Comparison of ENCODE assay signal across 9 cellular contexts in the genomic region with DNA sequence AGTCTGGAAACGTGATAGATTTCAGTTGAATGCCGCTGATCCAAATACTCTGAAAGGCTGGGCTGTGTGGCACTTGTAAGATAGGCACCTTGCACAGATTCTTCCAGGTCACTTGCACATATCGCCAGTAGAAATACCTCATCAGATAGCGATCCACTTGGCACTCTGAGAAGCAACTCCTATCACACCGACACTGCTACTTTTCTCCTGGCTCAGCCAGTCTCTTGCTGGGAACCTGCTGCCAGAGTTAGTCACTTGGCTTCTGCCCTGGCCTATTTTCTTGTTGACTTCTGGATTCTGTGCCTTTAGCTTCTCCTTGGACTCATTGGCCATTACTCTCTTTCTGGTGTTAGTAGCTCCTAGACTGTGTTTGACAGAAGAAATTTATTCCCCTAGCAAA.
A peak's percentile ranks its signal among the peaks of the same experiment; 100 is the strongest.
DNase-seq lines count a peak whose midpoint lies in the region; ATAC-seq, FAIRE-seq and TF ChIP-seq lines count a peak whose summit lies in the region.
"Had no signal": no experiment of that assay in that cellular context is flagged by ENCODE, and none has a peak within 500 bp of the region (broad histone marks: within the 10 kb centered on the region; RNA-seq: fewer than 3 reads in every experiment).

No MANE protein-coding gene starts in this region.

- no TSS peak for BruUV-seq in GM12878 (replicated peaks; lab: Mats Ljungman, UMichigan)

- no peaks in the 10 kb centered on the region for H3K27me3 ChIP-seq in GM12878 (replicated peaks in 1 of 2; ENCODE audit: control insufficient read depth in 2 of 2, insufficient read depth in 2 of 2, low read length in 1 of 2)
- H3K27me3 ChIP-seq in endodermal cell (ENCODE audit: control insufficient read depth, insufficient read depth, low read length, poor library complexity, severe bottlenecking) = no peaks in the 10 kb centered on the region

- H3K27ac ChIP-seq in GM12878 (ENCODE audit: control insufficient read depth, insufficient read depth) (peak overlapping the region; percentile 88), endodermal cell (ENCODE audit: low read depth, low read length) (no peak overlapping the region)
- H3K27ac ChIP-seq: C4-2B had no signal

- H2AFZ ChIP-seq in GM12878 (ENCODE audit: control insufficient read depth, low read depth, low read length) = no peak overlapping the region

- H3K9me3 Mint-ChIP-seq in mesothelial cell of epicardium (peaks cover 10% of the 10 kb centered on the region), endodermal cell (no peaks in the 10 kb centered on the region)

- CTCF ChIA-PET in GM12878 (lab: Yijun Ruan, JAX) = interaction anchor here (0.7 kb wide), 2 partner anchors 46 to 132 kb away, joined by 3 read pairs; no protein-coding TSS in a partner anchor

- no peak for TF ChIP-seq RAD21 in GM12878 (IDR thresholded peaks at IDR 0.05; ENCODE audit: insufficient read depth, low read depth, low read length)

- FAIRE-seq in GM12878 (lab: Jason Lieb, UNC) (no peak), frontal cortex (lab: Jason Lieb, UNC) (no peak)

- H3K4me3 ChIP-seq in GM12878 = peak overlapping the region; percentile 60
- H3K4me3 ChIP-seq in endodermal cell (ENCODE audit: low read length) = no peak overlapping the region

- intact Hi-C loops in Right ventricle myocardium inferior (cut with DNase I) = no loop called here
- intact Hi-C loops in cardiac septum (cut with DNase I) = no loop called here
- intact Hi-C loops in GM12878 (cut with micrococcal nuclease; ENCODE audit: unreplicated experiment) = loop anchor here (5.0 kb wide), 2 partner anchors 199 to 254 kb away; partner anchors contain the start of genes SF3B5 and STX11

- ATAC-seq in Right ventricle myocardium inferior = peak; percentile 65
- no peak for ATAC-seq in GM12878
- ATAC-seq in HG03432 (IDR thresholded peaks at IDR 0.05; ENCODE audit: unreplicated experiment) = no peak

- SMC1A ChIA-PET in GM12878 (lab: Charles Lee; ENCODE audit: uncharacterized antibody, unreplicated experiment) = interaction anchor here (0.9 to 4.6 kb wide), 4 partner anchors 9 to 65 kb away, joined by 3 to 35 read pairs (median 4); no protein-coding TSS in a partner anchor

- no peak overlapping the region for H3K4me3 Mint-ChIP-seq in mesothelial cell of epicardium
- H3K4me3 Mint-ChIP-seq in endodermal cell = no peak overlapping the region

- TF ChIP-seq POLR2A in GM12878 (IDR thresholded peaks at IDR 0.05; ENCODE audit: low read depth, low read length) = no peak

- DNase-seq in Right ventricle myocardium inferior (ENCODE audit: missing footprints) (no peak), cardiac septum (ENCODE audit: low spot score) (no peak), GM12878 (ENCODE audit: low read depth, low spot score) (no peak), mesothelial cell of epicardium (ENCODE audit: low spot score in 2 of 2, unreplicated experiment in 2 of 2) (no peak), frontal cortex (ENCODE audit: low spot score in 2 of 2) (no peak), endodermal cell (no peak), HUDEP-2 (lab: John Stamatoyannopoulos, UW; ENCODE audit: unreplicated experiment in 76 of 76) (no peak)

- peak overlapping the region; percentile 95 for H3K4me2 ChIP-seq in GM12878 (ENCODE audit: control insufficient read depth, insufficient read depth)

- H3K36me3 ChIP-seq in GM12878 (ENCODE audit: control insufficient read depth in 2 of 2, insufficient read depth in 2 of 2, low read length in 1 of 2) (no peaks in the 10 kb centered on the region), endodermal cell (ENCODE audit: control insufficient read depth, insufficient read depth, low read length) (peaks cover 3% of the 10 kb centered on the region)

- no peaks in the 10 kb centered on the region for H3K9me3 ChIP-seq in GM12878 (replicated peaks; ENCODE audit: control insufficient read depth, insufficient read depth, low read length)
- H3K9me3 ChIP-seq in endodermal cell (ENCODE audit: control insufficient read depth, low read length) = no peaks in the 10 kb centered on the region

- H3K36me3 Mint-ChIP-seq in mesothelial cell of epicardium (peaks cover 9% of the 10 kb centered on the region), endodermal cell (ENCODE audit: low read depth) (peaks cover 4% of the 10 kb centered on the region)

- in situ Hi-C loops in GM12878 (cut with MboI) = no loop called here

- TF ChIP-seq EP300 in GM12878 (IDR thresholded peaks at IDR 0.05; ENCODE audit: borderline replicate concordance in 1 of 2, control insufficient read depth in 1 of 2, low read depth in 2 of 2, low read length in 2 of 2) = no peak

- H4K20me1 ChIP-seq in GM12878 (ENCODE audit: control insufficient read depth, insufficient read depth) = no peaks in the 10 kb centered on the region

- peaks cover 86% of the 10 kb centered on the region for H3K79me2 ChIP-seq in GM12878 (ENCODE audit: control insufficient read depth, insufficient read depth, low read length)

- no peaks in the 10 kb centered on the region for H3K27me3 Mint-ChIP-seq in mesothelial cell of epicardium (ENCODE audit: low read depth)
- H3K27me3 Mint-ChIP-seq in endodermal cell (ENCODE audit: insufficient read depth) = no peaks in the 10 kb centered on the region

- TF ChIP-seq CTCF in GM12878 (IDR thresholded peaks at IDR 0.05 in 2 of 3, conservative IDR thresholded peaks at IDR 0.05 in 1 of 3; ENCODE audit: control insufficient read depth in 2 of 3, extremely low read depth in 1 of 3, insufficient read depth in 1 of 3, low read depth in 3 of 3, low read length in 3 of 3) (no peak), mesothelial cell of epicardium (IDR thresholded peaks at IDR 0.05; ENCODE audit: unreplicated experiment) (no peak), endodermal cell (conservative IDR thresholded peaks at IDR 0.05) (no peak)

- H3K4me1 Mint-ChIP-seq in mesothelial cell of epicardium = peaks cover 25% of the 10 kb centered on the region
- H3K4me1 Mint-ChIP-seq in endodermal cell = peaks cover 7% of the 10 kb centered on the region

- WGBS in GM12878 (ENCODE audit: insufficient coverage, insufficient replicate concordance, low lambda C conversion rate, missing lambda C conversion rate) = over 99% methylated on average over 5 of the region's 5 CpGs
- 93 to 95% methylated on average over 5 of the region's 5 CpGs for WGBS in endodermal cell (ENCODE audit: insufficient coverage in 1 of 2, insufficient read length in 1 of 2), 2 experiments

- H3K9ac ChIP-seq in GM12878 (ENCODE audit: control insufficient read depth, insufficient read depth, low read length) (peak overlapping the region; percentile 59), endodermal cell (ENCODE audit: extremely low read depth, low read length, poor library complexity, severe bottlenecking) (no peak overlapping the region)

- POLR2A ChIA-PET in GM12878 (lab: Charles Lee) = interaction anchor here (0.9 kb wide), 1 partner anchor 47 kb away, joined by 3 read pairs; no protein-coding TSS in a partner anchor

- H3K27ac Mint-ChIP-seq in mesothelial cell of epicardium = peak overlapping the region; percentile 40
- no peak overlapping the region for H3K27ac Mint-ChIP-seq in endodermal cell

- RAD21 ChIA-PET in GM12878 (lab: Charles Lee; ENCODE audit: unreplicated experiment) = interaction anchor here (4.4 kb wide), 1 partner anchor 8 kb away, joined by 24 read pairs; no protein-coding TSS in a partner anchor

- H3K4me1 ChIP-seq in GM12878 (ENCODE audit: control insufficient read depth, insufficient read depth, low read length) (peaks cover 57% of the 10 kb centered on the region), endodermal cell (ENCODE audit: control insufficient read depth, insufficient read depth, low read length) (no peaks in the 10 kb centered on the region)

TF ChIP-seq in GM12878, 131 proteins besides CTCF, POLR2A, EP300 and RAD21:
- TF ChIP-seq E4F1 (IDR thresholded peaks at IDR 0.05; ENCODE audit: borderline replicate concordance, partially characterized antibody) (no peak), CBX5 (IDR thresholded peaks at IDR 0.05; ENCODE audit: low read depth) (no peak), KLF5 (IDR thresholded peaks at IDR 0.05; ENCODE audit: partially characterized antibody) (no peak), EZH2 (IDR thresholded peaks at IDR 0.05; ENCODE audit: borderline replicate concordance, control insufficient read depth, low read depth, low read length) (no peak), CEBPB (IDR thresholded peaks at IDR 0.05; ENCODE audit: borderline replicate concordance in 1 of 2, low read depth in 2 of 2, low read length in 2 of 2) (no peak)
